In genomic region chr12:18482601-18483120, GRCh38 we compare ENCODE assay signal across 15 cellular contexts.
DNase-seq lines count a peak whose midpoint lies in the region; ATAC-seq and TF ChIP-seq lines count a peak whose summit lies in the region.
"Had no signal": no experiment of that assay in that cellular context is flagged by ENCODE, and none has a peak within 500 bp of the region (broad histone marks: within the 10 kb centered on the region; RNA-seq: fewer than 3 reads in every experiment).

No MANE protein-coding gene starts in this region.

- H3K36me3 Mint-ChIP-seq in brain, result no peaks in the 10 kb centered on the region
- H3K36me3 Mint-ChIP-seq: CD8-positive, alpha-beta T cell had no signal

- H3K27me3 Mint-ChIP-seq in brain, result peaks cover 3% of the 10 kb centered on the region
- H3K27me3 Mint-ChIP-seq: B cell had no signal

- peak overlapping the region in 3 of 5 experiments; percentile 40 to 76 (median 58) for H3K27ac Mint-ChIP-seq in brain
- H3K27ac Mint-ChIP-seq: B cell; CD8-positive, alpha-beta T cell; HFFc6 had no signal

- no peaks in the 10 kb centered on the region for H3K79me1 ChIP-seq in mesendoderm (ENCODE audit: low read length)

- H2BK120ac ChIP-seq in mesendoderm (ENCODE audit: low read depth, low read length), result no peak overlapping the region

- no peak for TF ChIP-seq CTCF in brain (conservative IDR thresholded peaks at IDR 0.05)

- H3K9ac ChIP-seq in mesendoderm (ENCODE audit: low read length), result no peak overlapping the region
- H3K9ac ChIP-seq: BLaER1 treated with 17β-estradiol and CSF1 and Interleukin-3, amounts not matched to agents 10 nM and 100 nM had no signal

- H3K27me3 ChIP-seq in mesendoderm (ENCODE audit: insufficient read depth, low read length, poor library complexity), result no peaks in the 10 kb centered on the region
- H3K27me3 ChIP-seq: BLaER1 treated with 17β-estradiol and CSF1 and Interleukin-3, amounts not matched to agents 10 nM and 100 nM had no signal

- H2BK5ac ChIP-seq in mesendoderm (ENCODE audit: low read length), result no peak overlapping the region

- H2AK5ac ChIP-seq in mesendoderm (ENCODE audit: low read length), result no peak overlapping the region

- no peak overlapping the region for H3K27ac ChIP-seq in mesendoderm (ENCODE audit: low read depth, low read length)
- H3K27ac ChIP-seq: BLaER1 treated with 17β-estradiol and CSF1 and Interleukin-3, amounts not matched to agents 10 nM and 100 nM had no signal

- no peaks in the 10 kb centered on the region for H3K9me3 Mint-ChIP-seq in brain
- H3K9me3 Mint-ChIP-seq: HFFc6 had no signal

- peak; percentile 32 for DNase-seq in NCI-H226
- DNase-seq in mesendoderm, result peak; percentile 57
- DNase-seq in SW480 (ENCODE audit: low spot score), result no peak
- no peak for DNase-seq in activated naive CD4-positive, alpha-beta T cell (lab: John Stamatoyannopoulos, UW)
- DNase-seq: Calu3; CD8-positive, alpha-beta T cell; GF-D8; GOT3; H7; HFFc6 had no signal

- no peaks in the 10 kb centered on the region for H3K36me3 ChIP-seq in mesendoderm (ENCODE audit: control insufficient read depth, insufficient read depth, low read length)
- H3K36me3 ChIP-seq: BLaER1 treated with 17β-estradiol and CSF1 and Interleukin-3, amounts not matched to agents 10 nM and 100 nM had no signal

- no peak overlapping the region for H2BK15ac ChIP-seq in mesendoderm (replicated peaks; ENCODE audit: low read depth)

- no peak for ATAC-seq in HG03159 (IDR thresholded peaks at IDR 0.05; ENCODE audit: unreplicated experiment)
- ATAC-seq: CD8-positive, alpha-beta T cell; HCT116 had no signal

- no peak overlapping the region for H3K4me3 Mint-ChIP-seq in brain
- H3K4me3 Mint-ChIP-seq: B cell; CD8-positive, alpha-beta T cell; HFFc6 had no signal

- no peak overlapping the region for H4K8ac ChIP-seq in mesendoderm (ENCODE audit: low read depth, low read length)

- no peak overlapping the region for H4K5ac ChIP-seq in mesendoderm (ENCODE audit: low read length)

- H3K56ac ChIP-seq in mesendoderm (ENCODE audit: low read length), result no peak overlapping the region

- peaks cover 3% of the 10 kb centered on the region for H3K4me1 ChIP-seq in mesendoderm (ENCODE audit: control insufficient read depth, low read depth, low read length)
- H3K4me1 ChIP-seq: BLaER1 treated with 17β-estradiol and CSF1 and Interleukin-3, amounts not matched to agents 10 nM and 100 nM had no signal

- no peak overlapping the region for H3K4me2 ChIP-seq in mesendoderm (ENCODE audit: low read length)
- H3K4me2 ChIP-seq: BLaER1 treated with 17β-estradiol and CSF1 and Interleukin-3, amounts not matched to agents 10 nM and 100 nM had no signal

- H3K23ac ChIP-seq in mesendoderm (ENCODE audit: low read length), result no peak overlapping the region

- no peaks in the 10 kb centered on the region for H3K79me2 ChIP-seq in mesendoderm (ENCODE audit: control insufficient read depth, insufficient read depth, low read length)

- H3K4me3 ChIP-seq in mesendoderm (ENCODE audit: low read length), result no peak overlapping the region
- H3K4me3 ChIP-seq: BLaER1 treated with 17β-estradiol and CSF1 and Interleukin-3, amounts not matched to agents 10 nM and 100 nM had no signal

- WGBS in mesendoderm (ENCODE audit: extremely low coverage, insufficient coverage, low lambda C conversion rate), result no CpG with 5 or more reads among the region's 2 CpGs

- H3K4ac ChIP-seq in mesendoderm (ENCODE audit: low read depth, low read length), result no peak overlapping the region

- peaks cover 12% of the 10 kb centered on the region for H3K4me1 Mint-ChIP-seq in brain
- H3K4me1 Mint-ChIP-seq: B cell had no signal

- H3K18ac ChIP-seq in mesendoderm (ENCODE audit: low read length), result no peak overlapping the region

Comparison
In these comparisons a context has a peak if more than half of its experiments do, and no peak if none do; other contexts are left out.
1. DNase-seq: peak in NCI-H226 (single experiment) and mesendoderm (single experiment); none in SW480 (single experiment) and activated naive CD4-positive, alpha-beta T cell (0 of 4).